Comparison of ENCODE assay signal across 14 cellular contexts in genomic region chr2:43526994-43527393, GRCh38.
"Had no signal": no experiment of that assay in that cellular context is flagged by ENCODE, and none has a peak within 500 bp of the region (broad histone marks: within the 10 kb centered on the region; RNA-seq: fewer than 3 reads in every experiment).

No MANE protein-coding gene starts in this region.

- H3K27me3 ChIP-seq: ovary had no signal

- H3K4me3 Mint-ChIP-seq: activated CD4-positive, alpha-beta memory T cell treated with anti-CD3 and anti-CD28 coated beads, Interleukin-2, amount 10 ng/mL, durations not matched to agents 7 days and 5 days; activated T-helper 1 cell treated with anti-CD3 and anti-CD28 coated beads, Interleukin-12 subunit alpha, Interleukin-12 subunit beta, Interleukin-2, Interleukin-4 antibody, amounts not matched to agents 30 ng/mL and 10 ng/mL and 1 ng/mL, durations not matched to agents 14 hours and 24 hours and 36 hours; central memory CD8-positive, alpha-beta T cell; dendritic cell treated with granulocyte-macrophage colony-stimulating factor and Interleukin-4, amounts not matched to agents 40 ng/mL and 50 ng/mL, for 4 days; effector memory CD8-positive, alpha-beta T cell; immature natural killer cell; neural crest cell had no signal

- DNase-seq: activated CD4-positive, alpha-beta memory T cell treated with anti-CD3 and anti-CD28 coated beads, Interleukin-2, amount 10 ng/mL, durations not matched to agents 7 days and 5 days; activated CD8-positive, alpha-beta memory T cell treated with anti-CD3 and anti-CD28 coated beads, Interleukin-2, amount 50 U/mL, for 4 hours; activated naive CD4-positive, alpha-beta T cell; effector memory CD8-positive, alpha-beta T cell; immature natural killer cell; left colon; mesendoderm had no signal

- H3K9me3 Mint-ChIP-seq: central memory CD8-positive, alpha-beta T cell; immature natural killer cell had no signal

- H3K4me3 ChIP-seq: ovary, skin epidermis had no signal

- H3K9me3 ChIP-seq: ovary had no signal

- H3K36me3 ChIP-seq: ovary had no signal

- H3K27ac ChIP-seq: epithelial cell of prostate had no signal

- H3K27me3 Mint-ChIP-seq: activated CD4-positive, alpha-beta memory T cell treated with anti-CD3 and anti-CD28 coated beads, Interleukin-2, amount 10 ng/mL, durations not matched to agents 7 days and 5 days; central memory CD8-positive, alpha-beta T cell; dendritic cell treated with granulocyte-macrophage colony-stimulating factor and Interleukin-4, amounts not matched to agents 40 ng/mL and 50 ng/mL, for 4 days; effector memory CD8-positive, alpha-beta T cell had no signal

- ATAC-seq: effector memory CD8-positive, alpha-beta T cell; left colon had no signal

- H3K4me1 Mint-ChIP-seq: neural crest cell had no signal
